ENCODE assay signal across 9 cellular contexts in the genomic region with DNA sequence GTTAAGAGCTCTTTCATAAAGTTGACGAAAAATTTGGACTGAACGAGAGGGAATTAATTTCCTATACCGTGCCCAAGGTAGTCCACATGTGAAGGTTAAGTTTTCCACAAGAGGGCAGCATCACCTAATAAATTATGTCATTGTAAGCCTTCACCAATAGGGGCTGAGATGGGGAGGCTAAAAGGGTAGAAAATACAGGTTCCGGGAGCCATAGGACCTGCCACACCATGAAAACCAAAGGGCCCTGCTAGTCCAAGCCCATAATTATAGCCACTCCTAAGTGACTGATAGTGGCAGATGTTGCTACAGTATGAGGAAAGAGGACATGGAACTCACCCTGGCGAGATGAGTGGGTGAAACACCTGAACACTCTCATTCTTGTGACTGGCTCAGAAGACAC.
DNase-seq lines count a peak whose midpoint lies in the region; ATAC-seq, FAIRE-seq and TF ChIP-seq lines count a peak whose summit lies in the region.
"Had no signal": no experiment of that assay in that cellular context is flagged by ENCODE, and none has a peak within 500 bp of the region (broad histone marks: within the 10 kb centered on the region; RNA-seq: fewer than 3 reads in every experiment).

No MANE protein-coding gene starts in this region.

- no peak overlapping the region for H3K27ac ChIP-seq in naive thymus-derived CD4-positive, alpha-beta T cell (ENCODE audit: low read depth, low read length)
- H3K27ac ChIP-seq: epithelial cell of prostate had no signal

- no peaks in the 10 kb centered on the region for H3K36me3 ChIP-seq in naive thymus-derived CD4-positive, alpha-beta T cell (ENCODE audit: control insufficient read depth in 2 of 3, insufficient read depth in 3 of 3, low read length in 3 of 3)

- H3K27me3 ChIP-seq in naive thymus-derived CD4-positive, alpha-beta T cell (ENCODE audit: control insufficient read depth in 2 of 2, insufficient read depth in 2 of 2, low read length in 2 of 2), result no peaks in the 10 kb centered on the region

- peaks cover 2% of the 10 kb centered on the region for H3K4me1 Mint-ChIP-seq in activated T-cell treated with anti-CD3 and anti-CD28 coated beads, Interleukin-2, amount 50 U/mL, for 24 hours (ENCODE audit: low read depth)
- H3K4me1 Mint-ChIP-seq in endothelial cell (ENCODE audit: unreplicated experiment), result no peaks in the 10 kb centered on the region
- H3K4me1 Mint-ChIP-seq in naive thymus-derived CD4-positive, alpha-beta T cell, result no peaks in the 10 kb centered on the region

- peak; percentile 78 for ATAC-seq in GM21360 (IDR thresholded peaks at IDR 0.05; ENCODE audit: unreplicated experiment)
- ATAC-seq in naive thymus-derived CD4-positive, alpha-beta T cell, result peak; percentile 65

- no peak overlapping the region for H3K4me3 Mint-ChIP-seq in activated T-cell treated with anti-CD3 and anti-CD28 coated beads, Interleukin-2, amount 50 U/mL, for 24 hours
- H3K4me3 Mint-ChIP-seq in endothelial cell (ENCODE audit: unreplicated experiment), result no peak overlapping the region
- H3K4me3 Mint-ChIP-seq in naive thymus-derived CD4-positive, alpha-beta T cell, result no peak overlapping the region

- peaks cover 58% of the 10 kb centered on the region for H3K27me3 Mint-ChIP-seq in activated T-cell treated with anti-CD3 and anti-CD28 coated beads, Interleukin-2, amount 50 U/mL, for 24 hours
- H3K27me3 Mint-ChIP-seq in endothelial cell (ENCODE audit: unreplicated experiment), result no peaks in the 10 kb centered on the region
- H3K27me3 Mint-ChIP-seq in naive thymus-derived CD4-positive, alpha-beta T cell, result peaks cover 0 to 12% (median 10%) of the 10 kb centered on the region in 5 donors

- no peak for FAIRE-seq in HTR-8/SVneo (lab: Jason Lieb, UNC)

- no peak overlapping the region for H3K4me3 ChIP-seq in naive thymus-derived CD4-positive, alpha-beta T cell (ENCODE audit: low read length)

- CTCF ChIA-PET in naive thymus-derived CD4-positive, alpha-beta T cell (lab: Charles Lee), result interaction anchor here (0.6 to 0.8 kb wide), 2 partner anchors 10 to 560 kb away, joined by 3 to 4 read pairs; no protein-coding TSS in a partner anchor

- no peaks in the 10 kb centered on the region for H3K4me1 ChIP-seq in naive thymus-derived CD4-positive, alpha-beta T cell (ENCODE audit: control insufficient read depth in 2 of 2, insufficient read depth in 2 of 2, low read length in 2 of 2)

- no peak overlapping the region for H3K27ac Mint-ChIP-seq in activated T-cell treated with anti-CD3 and anti-CD28 coated beads, Interleukin-2, amount 50 U/mL, for 24 hours
- no peak overlapping the region for H3K27ac Mint-ChIP-seq in endothelial cell (ENCODE audit: unreplicated experiment)
- no peak overlapping the region for H3K27ac Mint-ChIP-seq in naive thymus-derived CD4-positive, alpha-beta T cell

- DNase-seq in activated T-cell treated with anti-CD3 and anti-CD28 coated beads, Interleukin-2, amount 50 U/mL, for 24 hours, result peak; percentile 30
- DNase-seq in activated T-cell treated with anti-CD3 and anti-CD28 coated beads for 4 hours (no peak), HTR-8/SVneo (ENCODE audit: insufficient read length, low spot score) (peak; percentile 1), RPMI8226 (peak; percentile 57), endothelial cell (ENCODE audit: low spot score) (peak; percentile 29), T1000 (lab: John Stamatoyannopoulos, UW) (no peak)
- peak in 7 of 9 donors; percentile 8 to 48 (median 29) for DNase-seq in naive thymus-derived CD4-positive, alpha-beta T cell

- peak; percentile 72 for TF ChIP-seq CTCF in endothelial cell (IDR thresholded peaks at IDR 0.05; ENCODE audit: unreplicated experiment)

- POLR2A ChIA-PET in naive thymus-derived CD4-positive, alpha-beta T cell (lab: Charles Lee), result no interaction called here

- intact Hi-C loops in naive thymus-derived CD4-positive, alpha-beta T cell (cut with micrococcal nuclease), result loop anchor here (2.0 to 5.0 kb wide), 2 partner anchors 297 to 1570 kb away; no protein-coding TSS in a partner anchor

- H3K9me3 Mint-ChIP-seq in activated T-cell treated with anti-CD3 and anti-CD28 coated beads, Interleukin-2, amount 50 U/mL, for 24 hours, result no peaks in the 10 kb centered on the region
- no peaks in the 10 kb centered on the region for H3K9me3 Mint-ChIP-seq in endothelial cell (ENCODE audit: unreplicated experiment)
- H3K9me3 Mint-ChIP-seq in naive thymus-derived CD4-positive, alpha-beta T cell, result no peaks in the 10 kb centered on the region

- no peaks in the 10 kb centered on the region for H3K36me3 Mint-ChIP-seq in activated T-cell treated with anti-CD3 and anti-CD28 coated beads, Interleukin-2, amount 50 U/mL, for 24 hours (ENCODE audit: low read depth)
- peaks cover 4% of the 10 kb centered on the region for H3K36me3 Mint-ChIP-seq in endothelial cell (ENCODE audit: low read depth, unreplicated experiment)
- H3K36me3 Mint-ChIP-seq in naive thymus-derived CD4-positive, alpha-beta T cell, result no peaks in the 10 kb centered on the region

- no peaks in the 10 kb centered on the region for H3K9me3 ChIP-seq in naive thymus-derived CD4-positive, alpha-beta T cell (ENCODE audit: control insufficient read depth in 2 of 3, low read length in 3 of 3)

Comparison
In these comparisons a context has a peak if more than half of its experiments do, and no peak if none do; other contexts are left out.
1. DNase-seq: peak in activated T-cell treated with anti-CD3 and anti-CD28 coated beads, Interleukin-2, amount 50 U/mL, for 24 hours (single experiment), HTR-8/SVneo (single experiment), RPMI8226 (single experiment), endothelial cell (single experiment) and naive thymus-derived CD4-positive, alpha-beta T cell (7 of 9); none in activated T-cell treated with anti-CD3 and anti-CD28 coated beads for 4 hours (single experiment) and T1000 (single experiment).